8 cellular contexts compared by ENCODE assay signal in genomic region chr15:100341662-100342560, GRCh38. TPM values are rescaled to one million over a fixed set of nuclear protein-coding genes. Genes with fewer than 3 reads are reported as not detected.
A peak's percentile ranks its signal among the peaks of the same experiment; 100 is the strongest.
DNase-seq lines count a peak whose midpoint lies in the region; ATAC-seq and TF ChIP-seq lines count a peak whose summit lies in the region.

Gene ADAMTS17 (minus strand): TSS chr15:100341975. CDS start chr15:100341899, 76 bp downstream.

- H3K9me3 ChIP-seq in cardiac muscle cell (ENCODE audit: low read depth) (no peaks in the 10 kb centered on the region), ovary (no peaks in the 10 kb centered on the region), thoracic aorta (no peaks in the 10 kb centered on the region)

- intact Hi-C loops in ovary (cut with DNase I) = loop anchor here (5.0 to 10.0 kb wide), 4 partner anchors 243 to 935 kb away; partner anchors contain the start of gene SELENOS (in 1 of the 4)

- DNase-seq in DMS 273 (lab: John Stamatoyannopoulos, UW; ENCODE audit: unreplicated experiment) (peak; percentile 95), KBM-7 (peak; percentile 98), SKM-1 (lab: John Stamatoyannopoulos, UW; ENCODE audit: unreplicated experiment) (peak; percentile 90), cardiac muscle cell (ENCODE audit: low read depth in 1 of 2, low spot score in 1 of 2) (peak; percentile 97 to 98), ovary (peak; percentile 96 to 98 (median 97)), thoracic aorta (ENCODE audit: low spot score) (peak; percentile 93)
- peak; percentile 91 for DNase-seq in activated naive CD8-positive, alpha-beta T cell treated with anti-CD3 and anti-CD28 coated beads, Interleukin-2, amount 10 ng/mL, durations not matched to agents 7 days and 5 days

- H3K4me3 Mint-ChIP-seq in activated naive CD8-positive, alpha-beta T cell treated with anti-CD3 and anti-CD28 coated beads, Interleukin-2, amount 10 ng/mL, durations not matched to agents 7 days and 5 days = peak within 1 kb of the TSS; percentile 45

- H3K4me1 Mint-ChIP-seq in activated naive CD8-positive, alpha-beta T cell treated with anti-CD3 and anti-CD28 coated beads, Interleukin-2, amount 10 ng/mL, durations not matched to agents 7 days and 5 days = peaks cover 16% of the 10 kb centered on the region

- peak; percentile 94 for ATAC-seq in GM21576 (IDR thresholded peaks at IDR 0.05; ENCODE audit: unreplicated experiment)
- ATAC-seq in activated naive CD8-positive, alpha-beta T cell treated with anti-CD3 and anti-CD28 coated beads, Interleukin-2, amount 10 ng/mL, durations not matched to agents 7 days and 5 days (ENCODE audit: low read depth) = peak; percentile 93
- ATAC-seq in thoracic aorta (ENCODE audit: insufficient number of reproducible peaks, low FRiP score, low read depth) = peak; percentile 100

- H3K27ac Mint-ChIP-seq in activated naive CD8-positive, alpha-beta T cell treated with anti-CD3 and anti-CD28 coated beads, Interleukin-2, amount 10 ng/mL, durations not matched to agents 7 days and 5 days = no peak within 1 kb of the TSS

- no peaks in the 10 kb centered on the region for H3K9me3 Mint-ChIP-seq in activated naive CD8-positive, alpha-beta T cell treated with anti-CD3 and anti-CD28 coated beads, Interleukin-2, amount 10 ng/mL, durations not matched to agents 7 days and 5 days

- POLR2A ChIA-PET in activated naive CD8-positive, alpha-beta T cell treated with anti-CD3 and anti-CD28 coated beads, Interleukin-2, amount 10 ng/mL, durations not matched to agents 7 days and 5 days (lab: Charles Lee) = interaction anchor here (0.5 to 1.2 kb wide), 3 partner anchors 11 to 910 kb away, joined by 3 to 4 read pairs (median 3); partner anchors contain the start of gene CHSY1

- H3K36me3 Mint-ChIP-seq in activated naive CD8-positive, alpha-beta T cell treated with anti-CD3 and anti-CD28 coated beads, Interleukin-2, amount 10 ng/mL, durations not matched to agents 7 days and 5 days = no peaks in the 10 kb centered on the region

- peak; percentile 84 for TF ChIP-seq POLR2A in ovary (IDR thresholded peaks at IDR 0.05)

- in situ Hi-C loops in KBM-7 (cut with MboI; ENCODE audit: low pct_unique_long_range_greater_than_20kb, low sequenced_read_pairs) = no loop called here

- WGBS in ovary, 3 donors = 1 to 2% (median 1%) methylated on average over 50 to 76 of the region's 76 CpGs

- H3K27me3 ChIP-seq in cardiac muscle cell (peaks cover 52% of the 10 kb centered on the region), ovary (no peaks in the 10 kb centered on the region), thoracic aorta (replicated peaks; ENCODE audit: insufficient read depth) (peaks cover 7% of the 10 kb centered on the region)

- no peaks in the 10 kb centered on the region for H3K36me3 ChIP-seq in cardiac muscle cell
- no peaks in the 10 kb centered on the region for H3K36me3 ChIP-seq in ovary
- no peaks in the 10 kb centered on the region for H3K36me3 ChIP-seq in thoracic aorta

- H3K4me3 ChIP-seq in cardiac muscle cell (peak within 1 kb of the TSS; percentile 76), ovary (peak within 1 kb of the TSS; percentile 52), thoracic aorta (peak within 1 kb of the TSS; percentile 93)

- TF ChIP-seq CTCF in cardiac muscle cell (IDR thresholded peaks at IDR 0.05; ENCODE audit: low read depth, low read length) (peak; percentile 97), ovary (IDR thresholded peaks at IDR 0.05) (peak; percentile 91 to 98 (median 95)), thoracic aorta (IDR thresholded peaks at IDR 0.05) (peak; percentile 91)

- H3K27ac ChIP-seq in cardiac muscle cell (no peak within 1 kb of the TSS), ovary (peak within 1 kb of the TSS; percentile 16 to 41), thoracic aorta (peak within 1 kb of the TSS; percentile 49 to 58)

- no peak for TF ChIP-seq EP300 in ovary (IDR thresholded peaks at IDR 0.05)

- H3K4me1 ChIP-seq in cardiac muscle cell (ENCODE audit: low read depth) (no peaks in the 10 kb centered on the region), ovary (ENCODE audit: insufficient read depth) (no peaks in the 10 kb centered on the region), thoracic aorta (ENCODE audit: control insufficient read depth in 1 of 2, low read depth in 2 of 2) (peaks cover 0 to 10% of the 10 kb centered on the region in 2 donors)

- peaks cover 17% of the 10 kb centered on the region for H3K27me3 Mint-ChIP-seq in activated naive CD8-positive, alpha-beta T cell treated with anti-CD3 and anti-CD28 coated beads, Interleukin-2, amount 10 ng/mL, durations not matched to agents 7 days and 5 days

RNA-seq across cellular contexts. Expression of gene ADAMTS17, which starts in this region (rescaled TPM):
- 1 to 10 TPM; 5.6 to 7.3 TPM for total RNA-seq in activated naive CD8-positive, alpha-beta T cell treated with anti-CD3 and anti-CD28 coated beads, Interleukin-2, amount 10 ng/mL, durations not matched to agents 7 days and 5 days
- total RNA-seq in cardiac muscle cell (0.69 and 5.5 TPM in 2 replicates), ovary (10 to 100 TPM in 1 of 7 donors, 1 to 10 TPM in 6; 3.0 to 11.3 (median 7.9) TPM), thoracic aorta (1 to 10 TPM; 2.8 to 8.1 TPM)
- polyA plus RNA-seq in cardiac muscle cell (0.09 and 3.3 TPM in 2 replicates), ovary (1 to 10 TPM; 1.3 to 2.2 TPM)
